Comparison of ENCODE assay signal across 10 cellular contexts in the genomic region with DNA sequence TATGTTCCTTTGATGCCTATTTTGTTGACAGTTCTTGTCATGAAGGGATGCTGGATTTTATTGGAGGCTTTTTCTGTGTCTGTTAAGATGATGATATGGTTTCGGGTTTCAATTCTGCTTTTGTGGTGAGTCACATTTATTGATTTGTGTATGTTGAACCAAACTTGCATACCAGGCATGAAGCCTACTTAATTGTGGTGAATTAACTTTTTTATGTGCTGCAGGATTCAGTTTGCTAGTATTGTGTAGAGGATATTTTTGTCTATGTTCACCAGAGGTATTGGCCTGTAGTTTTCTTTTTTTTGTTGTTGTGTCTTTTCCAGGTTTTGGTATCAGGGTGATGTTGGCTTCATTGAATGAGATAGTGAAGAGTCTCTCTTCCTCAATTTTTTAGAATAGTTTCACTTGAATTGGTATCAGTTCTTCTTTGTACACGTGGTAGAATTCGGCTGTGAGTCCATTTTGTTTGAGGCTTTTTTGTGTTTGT.
A peak's percentile ranks its signal among the peaks of the same experiment; 100 is the strongest.
DNase-seq lines count a peak whose midpoint lies in the region; ATAC-seq and TF ChIP-seq lines count a peak whose summit lies in the region.
"Had no signal": no experiment of that assay in that cellular context is flagged by ENCODE, and none has a peak within 500 bp of the region (broad histone marks: within the 10 kb centered on the region; RNA-seq: fewer than 3 reads in every experiment).

No MANE protein-coding gene starts in this region.

- H3K4me1 Mint-ChIP-seq in effector memory CD8-positive, alpha-beta T cell (ENCODE audit: low read depth in 2 of 2): no peaks in the 10 kb centered on the region

- no peak overlapping the region for H3K4me3 Mint-ChIP-seq in effector memory CD8-positive, alpha-beta T cell

- DNase-seq in GM13976 (ENCODE audit: low spot score) (peak; percentile 29), NCI-H748 (lab: John Stamatoyannopoulos, UW; ENCODE audit: unreplicated experiment) (peak; percentile 54), RKO (ENCODE audit: low spot score) (no peak), AG20443 (ENCODE audit: low spot score) (no peak)
- DNase-seq in activated CD4-positive, alpha-beta T cell treated with anti-CD3 and anti-CD28 coated beads for 1 hour: no peak
- DNase-seq in effector memory CD8-positive, alpha-beta T cell: no peak
- DNase-seq: DND-41, pancreas had no signal

- H3K36me3 Mint-ChIP-seq in effector memory CD8-positive, alpha-beta T cell (ENCODE audit: insufficient read depth): no peaks in the 10 kb centered on the region

- no peak overlapping the region for H3K27ac Mint-ChIP-seq in effector memory CD8-positive, alpha-beta T cell

- peak; percentile 69 for ATAC-seq in GM19463 (IDR thresholded peaks at IDR 0.05; ENCODE audit: unreplicated experiment)
- ATAC-seq in HG03045 (IDR thresholded peaks at IDR 0.05; ENCODE audit: unreplicated experiment): peak; percentile 84
- no peak for ATAC-seq in effector memory CD8-positive, alpha-beta T cell (replicated peaks)
- ATAC-seq: pancreas had no signal

- TF ChIP-seq CTCF in GM13976 (IDR thresholded peaks at IDR 0.05; ENCODE audit: borderline replicate concordance, control extremely low read depth, extremely low read depth, insufficient read depth, missing control alignments): no peak

- no peaks in the 10 kb centered on the region for H3K9me3 Mint-ChIP-seq in effector memory CD8-positive, alpha-beta T cell

- in situ Hi-C loops in GM13976 (cut with MboI; ENCODE audit: low sequenced_read_pairs, unreplicated experiment): no loop called here

- no peaks in the 10 kb centered on the region for H3K27me3 Mint-ChIP-seq in effector memory CD8-positive, alpha-beta T cell

Comparison
In these comparisons a context has a peak if more than half of its experiments do, and no peak if none do; other contexts are left out.
1. DNase-seq: peak in GM13976 (single experiment) and NCI-H748 (single experiment); none in RKO (single experiment), activated CD4-positive, alpha-beta T cell treated with anti-CD3 and anti-CD28 coated beads for 1 hour (single experiment), AG20443 (single experiment) and effector memory CD8-positive, alpha-beta T cell (0 of 3).